9 cellular contexts compared by ENCODE assay signal in the genomic region with DNA sequence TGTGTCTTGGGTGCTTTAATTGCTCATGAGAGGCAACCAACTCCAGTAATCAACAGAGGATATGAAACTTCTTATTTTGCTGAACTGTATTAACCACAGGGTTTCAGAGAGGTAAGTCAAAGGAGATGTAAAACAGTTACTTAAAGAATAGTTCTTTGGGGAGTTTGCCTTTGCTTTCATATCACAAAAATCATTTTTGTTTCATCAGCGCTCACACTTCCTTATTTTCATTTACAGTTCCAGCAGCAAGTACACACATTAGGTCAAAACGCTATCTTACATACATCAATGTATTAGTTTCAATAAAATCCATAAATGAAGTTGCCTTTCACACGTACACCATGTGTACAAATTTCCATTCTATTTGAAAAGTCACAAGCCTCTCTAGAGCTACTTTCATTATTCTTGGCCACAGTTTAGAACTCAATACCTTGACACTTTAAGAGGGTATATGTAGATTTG. TPM values are rescaled to one million over a fixed set of nuclear protein-coding genes. Genes with fewer than 3 reads are reported as not detected.
DNase-seq lines count a peak whose midpoint lies in the region; ATAC-seq and TF ChIP-seq lines count a peak whose summit lies in the region.
"Had no signal": no experiment of that assay in that cellular context is flagged by ENCODE, and none has a peak within 500 bp of the region (broad histone marks: within the 10 kb centered on the region; RNA-seq: fewer than 3 reads in every experiment).

No MANE protein-coding gene starts in this region.

- no peak overlapping the region for H3K4me3 ChIP-seq in left ventricle myocardium inferior
- no peak overlapping the region for H3K4me3 ChIP-seq in H7 (ENCODE audit: insufficient read depth, low read depth, low read length)

- DNase-seq in left ventricle myocardium inferior (no peak), Right ventricle myocardium superior (no peak), SIG-M5 treated with dmso at 0.1 percent for 504 hours (lab: John Stamatoyannopoulos, UW; ENCODE audit: unreplicated experiment) (peak; percentile 88), H7 (no peak), AG08395 (ENCODE audit: low spot score) (no peak), NCI-H748 treated with DMSO at 0.1 percent for 48 hours (lab: John Stamatoyannopoulos, UW) (no peak), omental fat pad (ENCODE audit: low spot score) (no peak)
- DNase-seq: NCI-H774 had no signal

- ATAC-seq in Right ventricle myocardium superior (ENCODE audit: poor library complexity) (no peak), HG03039 (IDR thresholded peaks at IDR 0.05; ENCODE audit: unreplicated experiment) (peak; percentile 96), omental fat pad (ENCODE audit: low FRiP score) (no peak)

- intact Hi-C loops in left ventricle myocardium inferior (cut with micrococcal nuclease) (loop anchor here (10.0 kb wide), 1 partner anchor 52 kb away; the partner anchor contains the start of gene ST8SIA4), Right ventricle myocardium superior (cut with DNase I) (no loop called here)

- H3K27me3 ChIP-seq in left ventricle myocardium inferior (ENCODE audit: low read depth) (no peaks in the 10 kb centered on the region), H7 (ENCODE audit: control insufficient read depth, insufficient read depth, low read length) (no peaks in the 10 kb centered on the region)

- H3K4me1 ChIP-seq in left ventricle myocardium inferior, result peaks cover 10% of the 10 kb centered on the region

- H3K27ac ChIP-seq in left ventricle myocardium inferior (replicated peaks), result peak overlapping the region; percentile 78

- TF ChIP-seq CTCF in left ventricle myocardium inferior (IDR thresholded peaks at IDR 0.05; ENCODE audit: borderline replicate concordance), result no peak
- no peak for TF ChIP-seq CTCF in omental fat pad (IDR thresholded peaks at IDR 0.05)

- H3K36me3 ChIP-seq in left ventricle myocardium inferior (no peaks in the 10 kb centered on the region), H7 (replicated peaks; ENCODE audit: control insufficient read depth, insufficient read depth, low read length) (no peaks in the 10 kb centered on the region)

- no peaks in the 10 kb centered on the region for H3K9me3 ChIP-seq in left ventricle myocardium inferior (replicated peaks)

RNA-seq across cellular contexts. Expression of gene ST8SIA4, which starts 50.1 kb away (rescaled TPM):
- 3.2 TPM for total RNA-seq in left ventricle myocardium inferior
- 2.9 TPM for total RNA-seq in Right ventricle myocardium superior
- total RNA-seq in H7 (2014; rRNA removed; shearing (Covaris generic)), result 1.00 and 2.5 TPM in 2 replicates
- total RNA-seq in omental fat pad, result 10 to 100 TPM in 2 of 4 donors, 1 to 10 TPM in 2; 4.2 to 23.5 (median 9.4) TPM
